In the genomic region with DNA sequence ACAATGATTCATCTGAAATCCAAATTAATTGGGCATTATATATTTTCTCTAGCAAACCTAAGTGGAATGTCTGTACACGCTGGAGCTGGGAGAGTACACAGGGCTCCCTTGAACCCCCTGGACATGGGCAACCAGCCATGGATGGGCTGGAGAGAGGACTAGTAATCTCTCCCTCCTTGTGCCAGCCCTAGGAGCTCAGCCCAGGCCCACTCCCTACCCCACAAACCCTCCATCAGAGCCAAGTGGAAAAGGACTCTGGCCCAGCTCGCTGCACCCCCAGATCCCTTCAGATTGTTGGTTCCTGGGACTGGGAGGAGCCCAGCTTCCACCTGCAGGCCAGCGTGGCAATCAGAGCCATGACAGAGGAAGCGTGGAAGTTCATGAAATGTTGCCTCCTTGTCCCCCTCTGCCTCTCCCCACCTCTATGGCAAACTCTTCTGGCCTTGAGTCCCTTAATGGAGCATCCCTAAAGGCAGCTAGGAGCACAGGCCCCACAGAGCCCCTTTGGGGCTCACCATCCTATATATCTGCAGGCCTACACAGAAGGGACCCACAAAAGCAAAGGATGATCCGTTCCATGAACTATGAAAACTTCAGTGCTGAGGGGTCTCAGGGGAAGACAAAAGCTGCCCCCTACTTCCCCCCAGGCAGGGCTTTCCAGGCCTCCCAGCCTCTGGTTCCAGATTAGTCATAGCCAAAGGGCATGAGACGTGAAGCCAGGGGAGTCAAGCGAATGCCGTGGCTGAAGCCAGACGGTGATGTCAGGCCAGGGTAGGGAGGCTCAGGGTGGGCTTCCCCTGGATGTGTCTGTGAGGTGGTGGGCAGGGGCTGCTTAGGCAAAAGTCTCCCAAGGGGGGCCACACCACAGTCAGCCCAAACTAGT, we compare ENCODE assay signal across 35 cellular contexts.
"Had no signal": no experiment of that assay in that cellular context is flagged by ENCODE, and none has a peak within 500 bp of the region (broad histone marks: within the 10 kb centered on the region; RNA-seq: fewer than 3 reads in every experiment).

No MANE protein-coding gene starts in this region.

- H3K4me2 ChIP-seq: KMS-11 had no signal

- H3K9ac ChIP-seq: KMS-11 had no signal

- ATAC-seq: PC-3, Right ventricle myocardium inferior had no signal

- DNase-seq: activated B cell treated with CpG ODN at 0.5 μM for 24 hours; activated CD4-positive, alpha-beta memory T cell treated with anti-CD3 and anti-CD28 coated beads, Interleukin-2, amount 10 ng/mL, durations not matched to agents 7 days and 5 days; activated CD4-positive, alpha-beta T cell treated with anti-CD3 and anti-CD28 coated beads for 4 hours; activated CD4-positive, alpha-beta T cell treated with anti-CD3 and anti-CD28 coated beads, Interleukin-2, amount 50 U/mL, for 1 hour; activated CD4-positive, CD25-positive, alpha-beta regulatory T cell treated with anti-CD3 and anti-CD28 coated beads, Interleukin-2, amount 50 U/mL, for 72 hours; activated effector memory CD4-positive, alpha-beta T cell treated with Interleukin-2 at 50 U/mL for 16 hours; activated naive CD4-positive, alpha-beta T cell; activated naive CD4-positive, alpha-beta T cell treated with anti-CD3 and anti-CD28 coated beads, Interleukin-2, amount 50 U/mL, for 16 hours; activated naive CD8-positive, alpha-beta T cell treated with anti-CD3 and anti-CD28 coated beads for 36 hours; activated T-cell treated with anti-CD3 and anti-CD28 coated beads, Interleukin-2, amount 50 U/mL, for 48 hours; amniotic stem cell; aorta; brain microvascular endothelial cell; MM.1S; MV-4-11; NCI-H1092; NCI-H1436 treated with DMSO at 0.1 percent for 48 hours; NCI-H1694 treated with DMSO at 0.1 percent for 48 hours; NCI-H2029; NCI-H510A; NCI-H526; NCI-H748 treated with DMSO at 0.1 percent for 48 hours; NK-92 treated with Interleukin-12 subunit alpha and Interleukin-12 subunit beta, amount 100 ng/mL, for 24 hours; PC-3; Peyer's patch; RPMI8226; SW 1271; T-helper 1 cell; T-helper 2 cell; T-helper 9 cell had no signal

- H3K9me3 Mint-ChIP-seq: activated CD4-positive, alpha-beta memory T cell treated with anti-CD3 and anti-CD28 coated beads, Interleukin-2, amount 10 ng/mL, durations not matched to agents 7 days and 5 days had no signal

- H3K4me1 Mint-ChIP-seq: activated B cell treated with CpG ODN at 0.5 μM for 24 hours; activated CD4-positive, alpha-beta memory T cell treated with anti-CD3 and anti-CD28 coated beads, Interleukin-2, amount 10 ng/mL, durations not matched to agents 7 days and 5 days; activated naive CD8-positive, alpha-beta T cell treated with anti-CD3 and anti-CD28 coated beads for 36 hours; central memory CD8-positive, alpha-beta T cell had no signal

- H3K27me3 ChIP-seq: brain microvascular endothelial cell, cardiac muscle cell, Peyer's patch had no signal

- H3K4me3 ChIP-seq: cardiac muscle cell, Peyer's patch had no signal

- H3K36me3 ChIP-seq: brain microvascular endothelial cell, cardiac muscle cell, Peyer's patch had no signal

- H3K4me3 Mint-ChIP-seq: activated B cell treated with CpG ODN at 0.5 μM for 24 hours; activated CD4-positive, alpha-beta memory T cell treated with anti-CD3 and anti-CD28 coated beads, Interleukin-2, amount 10 ng/mL, durations not matched to agents 7 days and 5 days; activated naive CD8-positive, alpha-beta T cell treated with anti-CD3 and anti-CD28 coated beads for 36 hours; central memory CD8-positive, alpha-beta T cell had no signal

- H3K27me3 Mint-ChIP-seq: activated naive CD8-positive, alpha-beta T cell treated with anti-CD3 and anti-CD28 coated beads for 36 hours had no signal

- H3K9me3 ChIP-seq: Peyer's patch had no signal

- H3K27ac ChIP-seq: brain microvascular endothelial cell, cardiac muscle cell, KMS-11, Peyer's patch, VCaP had no signal

- H3K36me3 Mint-ChIP-seq: activated naive CD8-positive, alpha-beta T cell treated with anti-CD3 and anti-CD28 coated beads for 36 hours had no signal

- H3K27ac Mint-ChIP-seq: activated B cell treated with CpG ODN at 0.5 μM for 24 hours; activated CD4-positive, alpha-beta memory T cell treated with anti-CD3 and anti-CD28 coated beads, Interleukin-2, amount 10 ng/mL, durations not matched to agents 7 days and 5 days; activated naive CD8-positive, alpha-beta T cell treated with anti-CD3 and anti-CD28 coated beads for 36 hours had no signal

- H3K4me1 ChIP-seq: Peyer's patch had no signal
